In the genomic region with DNA sequence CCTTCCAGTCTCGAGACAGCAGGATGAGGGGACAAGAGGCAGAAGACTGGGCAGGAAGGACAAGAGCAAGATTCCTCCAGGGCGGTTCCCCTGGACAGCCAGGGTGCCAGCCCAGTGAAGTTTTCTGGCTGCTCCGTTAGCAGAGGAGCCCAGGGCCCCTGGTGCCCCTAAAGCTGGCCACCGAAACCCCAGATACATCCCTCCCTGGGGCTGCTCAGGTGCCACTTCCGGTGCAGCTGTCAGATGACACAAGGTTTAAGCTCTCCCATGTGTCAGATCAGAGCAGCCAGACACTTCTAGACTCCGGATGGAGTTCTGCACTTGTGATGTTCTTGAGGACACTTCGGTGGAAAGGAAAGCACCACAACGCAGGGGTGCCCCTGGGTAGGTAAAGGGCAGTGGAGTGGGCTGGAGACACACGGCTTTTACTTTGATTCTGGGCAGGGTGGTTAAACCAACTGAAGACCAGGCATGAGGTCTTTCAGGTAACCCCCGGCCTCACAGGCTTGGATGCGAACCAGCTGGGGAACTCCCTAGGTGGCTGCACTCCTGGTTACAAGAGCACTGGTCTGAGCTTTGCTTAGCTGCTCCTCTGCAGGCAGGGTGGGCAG, we compare ENCODE assay signal across 8 cellular contexts.
DNase-seq lines count a peak whose midpoint lies in the region; ATAC-seq lines count a peak whose summit lies in the region.

No MANE protein-coding gene starts in this region.

- no peak overlapping the region for H3K4me3 ChIP-seq in muscle layer of colon (ENCODE audit: low read depth in 1 of 2, low read length in 2 of 2)

- CTCF ChIA-PET in activated CD4-positive, alpha-beta memory T cell treated with anti-CD3 and anti-CD28 coated beads for 36 hours (lab: Charles Lee), result interaction anchor here (0.9 to 6.7 kb wide), 13 partner anchors 9 to 175 kb away, joined by 3 to 35 read pairs (median 4); no protein-coding TSS in a partner anchor

- H3K9ac ChIP-seq in muscle layer of colon (ENCODE audit: low read length), result no peak overlapping the region

- no peak overlapping the region for H3K27ac Mint-ChIP-seq in activated CD4-positive, alpha-beta memory T cell treated with anti-CD3 and anti-CD28 coated beads for 36 hours

- peak overlapping the region; percentile 45 for H3K27ac ChIP-seq in muscle layer of colon (ENCODE audit: low read depth, low read length)

- peaks cover 20% of the 10 kb centered on the region for H3K4me1 Mint-ChIP-seq in activated CD4-positive, alpha-beta memory T cell treated with anti-CD3 and anti-CD28 coated beads for 36 hours (ENCODE audit: low read depth)

- no peaks in the 10 kb centered on the region for H3K9me3 Mint-ChIP-seq in activated CD4-positive, alpha-beta memory T cell treated with anti-CD3 and anti-CD28 coated beads for 36 hours

- no peaks in the 10 kb centered on the region for H3K27me3 ChIP-seq in muscle layer of colon (ENCODE audit: control insufficient read depth in 1 of 2, insufficient read depth in 2 of 2, low read length in 2 of 2)

- H3K27me3 Mint-ChIP-seq in activated CD4-positive, alpha-beta memory T cell treated with anti-CD3 and anti-CD28 coated beads for 36 hours, result no peaks in the 10 kb centered on the region

- intact Hi-C loops in activated CD4-positive, alpha-beta memory T cell treated with anti-CD3 and anti-CD28 coated beads for 36 hours (cut with micrococcal nuclease), result loop anchor here (1.0 to 2.0 kb wide), 3 partner anchors 10 to 37 kb away; no protein-coding TSS in a partner anchor

- H3K36me3 Mint-ChIP-seq in activated CD4-positive, alpha-beta memory T cell treated with anti-CD3 and anti-CD28 coated beads for 36 hours, result peaks cover 9% of the 10 kb centered on the region

- peaks cover 6% of the 10 kb centered on the region for H3K36me3 ChIP-seq in muscle layer of colon (ENCODE audit: insufficient read depth, low read length)

- POLR2A ChIA-PET in activated CD4-positive, alpha-beta memory T cell treated with anti-CD3 and anti-CD28 coated beads for 36 hours (lab: Charles Lee), result interaction anchor here (0.8 to 1.9 kb wide), 11 partner anchors 9 to 86 kb away, joined by 3 to 17 read pairs (median 4); a partner anchor contains a TSS

- H3K4me3 Mint-ChIP-seq in activated CD4-positive, alpha-beta memory T cell treated with anti-CD3 and anti-CD28 coated beads for 36 hours, result peak overlapping the region; percentile 78

- no peaks in the 10 kb centered on the region for H3K9me3 ChIP-seq in muscle layer of colon (ENCODE audit: low read length)

- peaks cover 6% of the 10 kb centered on the region for H3K4me1 ChIP-seq in muscle layer of colon (ENCODE audit: insufficient read depth, low read length)

- DNase-seq in activated CD4-positive, alpha-beta memory T cell treated with anti-CD3 and anti-CD28 coated beads for 36 hours, result peak; percentile 79
- DNase-seq in HK-2 (ENCODE audit: unreplicated experiment) (no peak), putamen (ENCODE audit: low spot score) (no peak), GM19240 (ENCODE audit: insufficient read length, low spot score) (no peak)

- ATAC-seq in GM19328 (IDR thresholded peaks at IDR 0.05; ENCODE audit: unreplicated experiment) (peak; percentile 73), HG03045 (IDR thresholded peaks at IDR 0.05; ENCODE audit: unreplicated experiment) (peak; percentile 56), HG03097 (IDR thresholded peaks at IDR 0.05; ENCODE audit: low FRiP score, unreplicated experiment) (no peak)
